19 cellular contexts compared by ENCODE assay signal in genomic region chr11:61349189-61349751, GRCh38. TPM values are rescaled to one million over a fixed set of nuclear protein-coding genes. Genes with fewer than 3 reads are reported as not detected.
DNase-seq lines count a peak whose midpoint lies in the region; ATAC-seq, FAIRE-seq and TF ChIP-seq lines count a peak whose summit lies in the region.
"Had no signal": no experiment of that assay in that cellular context is flagged by ENCODE, and none has a peak within 500 bp of the region (broad histone marks: within the 10 kb centered on the region; RNA-seq: fewer than 3 reads in every experiment).

No MANE protein-coding gene starts in this region.

- peaks cover 3% of the 10 kb centered on the region for H3K9me1 ChIP-seq in K562 (ENCODE audit: control insufficient read depth, insufficient read depth, low read length)

- 77% methylated on average over 12 of the region's 12 CpGs for WGBS in K562 (ENCODE audit: insufficient coverage, low coverage, missing lambda C conversion rate)
- WGBS in SK-N-SH (ENCODE audit: low lambda C conversion rate) = 98% methylated on average over 7 of the region's 12 CpGs

- TF ChIP-seq RAD21 in K562 (CRISPR knock-in tag; conservative IDR thresholded peaks at IDR 0.05 in 1 of 2, IDR thresholded peaks at IDR 0.05 in 1 of 2) (no peak), SK-N-SH (IDR thresholded peaks at IDR 0.05; ENCODE audit: low read length) (no peak)

- H3K9ac ChIP-seq in K562 (ENCODE audit: insufficient read depth in 1 of 2, low read depth in 2 of 2, low read length in 2 of 2) (peak overlapping the region in 1 of 2 experiments; percentile 2; a peak in 2 of 4 replicates), neural progenitor cell (no peak overlapping the region), SK-N-SH (no peak overlapping the region)

- peaks cover 7% of the 10 kb centered on the region for H3K36me3 Mint-ChIP-seq in neural progenitor cell
- H3K36me3 Mint-ChIP-seq in activated CD4-positive, alpha-beta memory T cell treated with anti-CD3 and anti-CD28 coated beads, Interleukin-2, amount 10 ng/mL, durations not matched to agents 7 days and 5 days (ENCODE audit: low read depth) = peaks cover 24% of the 10 kb centered on the region

- TF ChIP-seq CTCF in K562 (IDR thresholded peaks at IDR 0.05 in 2 of 3, conservative IDR thresholded peaks at IDR 0.05 in 1 of 3; ENCODE audit: insufficient read depth in 2 of 3, low read depth in 1 of 3, low read length in 3 of 3) (no peak), neural progenitor cell (IDR thresholded peaks at IDR 0.05) (no peak), SK-N-SH (IDR thresholded peaks at IDR 0.05) (no peak)

- H3K9me2 ChIP-seq in SK-N-SH = no peaks in the 10 kb centered on the region

- ATAC-seq in K562 (no peak), GM21515 (IDR thresholded peaks at IDR 0.05; ENCODE audit: unreplicated experiment) (no peak), GM19397 (IDR thresholded peaks at IDR 0.05; ENCODE audit: unreplicated experiment) (no peak)
- ATAC-seq: A549, SK-N-SH treated with all-trans-retinoic acid at 6 μM for 48 hours had no signal

- CTCF ChIA-PET in K562 (lab: Yijun Ruan, JAX; ENCODE audit: low intra/inter-chr PET ratio) = interaction anchor here (0.6 kb wide), 1 partner anchor 114 kb away, joined by 5 read pairs; no protein-coding TSS in a partner anchor
- CTCF ChIA-PET in activated CD4-positive, alpha-beta memory T cell treated with anti-CD3 and anti-CD28 coated beads, Interleukin-2, amount 10 ng/mL, durations not matched to agents 7 days and 5 days (lab: Charles Lee) = interaction anchor here (1.3 to 4.3 kb wide), 3 partner anchors 11 to 13 kb away, joined by 3 to 22 read pairs (median 8); no protein-coding TSS in a partner anchor
- CTCF ChIA-PET in SK-N-SH (lab: Yijun Ruan, JAX) = interaction anchor here (1.5 to 2.8 kb wide), 3 partner anchors 13 to 86 kb away, joined by 4 to 20 read pairs (median 8); no protein-coding TSS in a partner anchor

- no peak for FAIRE-seq in K562 (lab: Jason Lieb, UNC)
- FAIRE-seq: A549 had no signal

- intact Hi-C loops in K562 (cut with micrococcal nuclease) = no loop called here

- H2AFZ ChIP-seq in ACC112 (ENCODE audit: low read length, unreplicated experiment) (no peak overlapping the region), K562 (ENCODE audit: low read depth, low read length) (no peak overlapping the region), neural progenitor cell (replicated peaks) (no peak overlapping the region), SK-N-SH (ENCODE audit: low read depth) (no peak overlapping the region)

- H3K9me3 Mint-ChIP-seq in neural progenitor cell = no peaks in the 10 kb centered on the region
- H3K9me3 Mint-ChIP-seq in activated CD4-positive, alpha-beta memory T cell treated with anti-CD3 and anti-CD28 coated beads, Interleukin-2, amount 10 ng/mL, durations not matched to agents 7 days and 5 days = no peaks in the 10 kb centered on the region

- in situ Hi-C loops in K562 (cut with MboI) = no loop called here

- DNase-seq in NCI-H2196 (lab: John Stamatoyannopoulos, UW; ENCODE audit: unreplicated experiment) (peak; percentile 30), K562 (ENCODE audit: extremely low read depth in 1 of 4, low spot score in 3 of 4) (no peak), neural progenitor cell (ENCODE audit: low spot score) (no peak), SK-N-SH (no peak)
- DNase-seq in activated CD4-positive, alpha-beta memory T cell treated with anti-CD3 and anti-CD28 coated beads, Interleukin-2, amount 10 ng/mL, durations not matched to agents 7 days and 5 days = no peak
- DNase-seq: COR-L47, GF-D8, IMR-90, Kasumi-1, NCI-H1417 treated with DMSO at 0.1 percent for 48 hours, NCI-H1930, NCI-H2171, NCI-H774, SHP77 had no signal

- no TSS peak for BruUV-seq in K562 (replicated peaks; lab: Mats Ljungman, UMichigan)

- no peak overlapping the region for H3K4me3 ChIP-seq in ACC112 (ENCODE audit: low read depth, low read length)
- no peak overlapping the region for H3K4me3 ChIP-seq in K562
- no peak overlapping the region for H3K4me3 ChIP-seq in neural progenitor cell
- H3K4me3 ChIP-seq in SK-N-SH (ENCODE audit: low read depth in 2 of 2, low read length in 1 of 2) = no peak overlapping the region
- H3K4me3 ChIP-seq: A549 had no signal

- H3F3A ChIP-seq in neural progenitor cell (ENCODE audit: low read depth) (no peaks in the 10 kb centered on the region), SK-N-SH (replicated peaks; ENCODE audit: insufficient read depth) (no peaks in the 10 kb centered on the region)

- POLR2A ChIA-PET in K562 (lab: Yijun Ruan, JAX) = interaction anchor here (0.6 to 3.9 kb wide), 10 partner anchors 8 to 567 kb away, joined by 3 to 36 read pairs (median 4); partner anchors contain the start of genes CYB561A3, DDB1, TKFC and TMEM138
- POLR2A ChIA-PET in activated CD4-positive, alpha-beta memory T cell treated with anti-CD3 and anti-CD28 coated beads, Interleukin-2, amount 10 ng/mL, durations not matched to agents 7 days and 5 days (lab: Charles Lee) = interaction anchor here (1.0 to 3.6 kb wide), 3 partner anchors 12 to 49 kb away, joined by 3 to 30 read pairs (median 7); partner anchors contain the start of genes CYB561A3 and TMEM138
- POLR2A ChIA-PET in SK-N-SH (lab: Yijun Ruan, JAX) = interaction anchor here (1.7 to 2.6 kb wide), 2 partner anchors 13 kb away, joined by 4 to 16 read pairs; partner anchors contain the start of genes CYB561A3 and TMEM138

- H3K4me1 ChIP-seq in ACC112 (ENCODE audit: control insufficient read depth, insufficient read depth, low read length, unreplicated experiment) = peaks cover 12% of the 10 kb centered on the region
- H3K4me1 ChIP-seq in K562 (replicated peaks in 1 of 2; ENCODE audit: control insufficient read depth in 2 of 2, insufficient read depth in 2 of 2, low read length in 2 of 2) = peaks cover 27 to 46% of the 10 kb centered on the region in 2 experiments
- H3K4me1 ChIP-seq in neural progenitor cell = no peaks in the 10 kb centered on the region
- H3K4me1 ChIP-seq in SK-N-SH (ENCODE audit: control insufficient read depth in 1 of 2, insufficient read depth in 2 of 2, low read depth in 1 of 2, low read length in 1 of 2) = peaks cover 0 to 29% of the 10 kb centered on the region in 2 experiments; a peak in 1 of 4 replicates
- H3K4me1 ChIP-seq: A549 had no signal

- H3K27me3 ChIP-seq in ACC112 (ENCODE audit: insufficient read depth, low read length) = no peaks in the 10 kb centered on the region
- H3K27me3 ChIP-seq in K562 (ENCODE audit: control insufficient read depth in 2 of 2, insufficient read depth in 2 of 2, low read length in 2 of 2) = no peaks in the 10 kb centered on the region
- no peaks in the 10 kb centered on the region for H3K27me3 ChIP-seq in neural progenitor cell
- H3K27me3 ChIP-seq in SK-N-SH (ENCODE audit: insufficient read depth) = no peaks in the 10 kb centered on the region

- no peaks in the 10 kb centered on the region for H3K9me3 ChIP-seq in K562 (replicated peaks; ENCODE audit: control insufficient read depth, insufficient read depth, low read depth, low read length)
- no peaks in the 10 kb centered on the region for H3K9me3 ChIP-seq in neural progenitor cell (ENCODE audit: low read depth)
- no peaks in the 10 kb centered on the region for H3K9me3 ChIP-seq in SK-N-SH
- H3K9me3 ChIP-seq: A549 had no signal

- no peaks in the 10 kb centered on the region for H3K36me3 ChIP-seq in ACC112 (ENCODE audit: insufficient read depth, low read length)
- peaks cover 82% of the 10 kb centered on the region; the same call in 2 of the 3 replicates for H3K36me3 ChIP-seq in K562 (ENCODE audit: control insufficient read depth, insufficient read depth, low read length)
- no peaks in the 10 kb centered on the region for H3K36me3 ChIP-seq in neural progenitor cell
- H3K36me3 ChIP-seq in SK-N-SH (replicated peaks in 1 of 2; ENCODE audit: control insufficient read depth in 1 of 2, insufficient read depth in 2 of 2, low read length in 1 of 2) = peaks cover 0 to 43% of the 10 kb centered on the region in 2 experiments

- TF ChIP-seq POLR2A in K562 (conservative IDR thresholded peaks at IDR 0.05) = no peak

- H3K4me2 ChIP-seq in K562 (ENCODE audit: insufficient read depth, low read length) (no peak overlapping the region), neural progenitor cell (no peak overlapping the region), SK-N-SH (no peak overlapping the region)
- H3K4me2 ChIP-seq: A549 had no signal

- TF ChIP-seq EP300 in K562 (IDR thresholded peaks at IDR 0.05; ENCODE audit: low read length) = no peak
- TF ChIP-seq EP300 in SK-N-SH (IDR thresholded peaks at IDR 0.05; ENCODE audit: borderline replicate concordance in 1 of 2, low read depth in 1 of 2, low read length in 1 of 2) = no peak

- H3K27ac Mint-ChIP-seq in neural progenitor cell = no peak overlapping the region
- no peak overlapping the region for H3K27ac Mint-ChIP-seq in activated CD4-positive, alpha-beta memory T cell treated with anti-CD3 and anti-CD28 coated beads, Interleukin-2, amount 10 ng/mL, durations not matched to agents 7 days and 5 days

- H3K27me3 Mint-ChIP-seq in neural progenitor cell (ENCODE audit: insufficient read depth, low read depth) = peaks cover 3% of the 10 kb centered on the region
- H3K27me3 Mint-ChIP-seq in activated CD4-positive, alpha-beta memory T cell treated with anti-CD3 and anti-CD28 coated beads, Interleukin-2, amount 10 ng/mL, durations not matched to agents 7 days and 5 days = no peaks in the 10 kb centered on the region

- H3K4me3 Mint-ChIP-seq in neural progenitor cell = peak overlapping the region; percentile 18
- no peak overlapping the region for H3K4me3 Mint-ChIP-seq in activated CD4-positive, alpha-beta memory T cell treated with anti-CD3 and anti-CD28 coated beads, Interleukin-2, amount 10 ng/mL, durations not matched to agents 7 days and 5 days

- no peaks in the 10 kb centered on the region for H3K79me2 ChIP-seq in ACC112 (ENCODE audit: control insufficient read depth, insufficient read depth, low read length, unreplicated experiment)
- no peaks in the 10 kb centered on the region for H3K79me2 ChIP-seq in K562 (ENCODE audit: control insufficient read depth, insufficient read depth, low read length)
- H3K79me2 ChIP-seq in neural progenitor cell (ENCODE audit: low read depth) = no peaks in the 10 kb centered on the region
- no peaks in the 10 kb centered on the region for H3K79me2 ChIP-seq in SK-N-SH (ENCODE audit: insufficient read depth)

- no peaks in the 10 kb centered on the region for H4K20me1 ChIP-seq in K562 (replicated peaks; ENCODE audit: control insufficient read depth, insufficient read depth, low read length)
- no peaks in the 10 kb centered on the region for H4K20me1 ChIP-seq in neural progenitor cell (ENCODE audit: low read depth)
- H4K20me1 ChIP-seq in SK-N-SH (ENCODE audit: insufficient read depth) = no peaks in the 10 kb centered on the region

- H3K4me1 Mint-ChIP-seq in neural progenitor cell = no peaks in the 10 kb centered on the region
- H3K4me1 Mint-ChIP-seq in activated CD4-positive, alpha-beta memory T cell treated with anti-CD3 and anti-CD28 coated beads, Interleukin-2, amount 10 ng/mL, durations not matched to agents 7 days and 5 days = peaks cover 2% of the 10 kb centered on the region

- peak overlapping the region; percentile 66; the same call in 1 of the 2 replicates for H3K27ac ChIP-seq in ACC112 (ENCODE audit: low read depth, low read length)
- H3K27ac ChIP-seq in K562 (ENCODE audit: extremely low read depth, low read depth, low read length) = no peak overlapping the region; the same call in 2 of the 3 replicates
- H3K27ac ChIP-seq in neural progenitor cell = no peak overlapping the region
- H3K27ac ChIP-seq in SK-N-SH (ENCODE audit: low read depth in 2 of 2, low read length in 1 of 2) = peak overlapping the region in 1 of 2 experiments; percentile 13; a peak in 1 of 4 replicates
- H3K27ac ChIP-seq: A549 had no signal

RNA-seq across cellular contexts. Expression of gene CYB561A3, which starts 12.4 kb away (rescaled TPM):
- total RNA-seq in K562 (2011; cell fraction: chromatin; rRNA removed; ENCODE audit: low replicate concordance) = 84.8 and 201 TPM in 2 replicates
- total RNA-seq in K562 (2011; cell fraction: nucleolus; rRNA removed) = 195 and 226 TPM in 2 replicates
- 160 and 163 TPM in 2 replicates for total RNA-seq in K562 (2011; cell fraction: nucleoplasm; rRNA removed)
- total RNA-seq in K562 (2014; rRNA removed) (29.2 and 42.5 TPM in 2 replicates), K562 (2014; rRNA removed; fragmentation: Illumina TruSeq; extraction: Trizol) (24.9 and 30.4 TPM in 2 replicates), K562 (2015; rRNA removed; fragmentation: Illumina TruSeq; extraction: Trizol) (36.9 and 37.6 TPM in 2 replicates), K562 (2021) (59.9 and 70.2 TPM in 2 replicates), neural progenitor cell (ENCODE audit: low replicate concordance) (12.1 and 18.2 TPM in 2 replicates)
- polyA plus RNA-seq in K562 (2011; rRNA removed) (37.9 and 56.1 TPM in 2 replicates), K562 (2014; fragmentation: Illumina TruSeq; extraction: Trizol) (70.2 and 78.9 TPM in 2 replicates), K562 (2014; fragmentation: Nextera tagmentation; extraction: Ambion mirVana) (10 to 100 TPM; 30.1 to 44.3 TPM), K562 (2014; rRNA removed) (43.0 and 46.7 TPM in 2 replicates), SK-N-SH (2012; rRNA removed) (70.0 and 76.4 TPM in 2 replicates)
- 82.7 and 149 TPM in 2 replicates for polyA plus RNA-seq in K562 (2011; cell fraction: cytosol; rRNA removed)
- 86.4 and 134 TPM in 2 replicates for polyA plus RNA-seq in K562 (2011; cell fraction: nucleus; rRNA removed)
- 57.1 and 64.6 TPM in 2 replicates for polyA plus RNA-seq in K562 (2012)
- 41.6 and 59.3 TPM in 2 replicates for polyA minus RNA-seq in K562 (2011; rRNA and poly(A)+ RNA removed)
- polyA minus RNA-seq in K562 (2011; cell fraction: cytosol; rRNA and poly(A)+ RNA removed) = 30.1 and 37.2 TPM in 2 replicates
- 16.8 and 17.4 TPM in 2 replicates for polyA minus RNA-seq in K562 (2011; cell fraction: nucleus; rRNA and poly(A)+ RNA removed)
- total RNA-seq in activated CD4-positive, alpha-beta memory T cell treated with anti-CD3 and anti-CD28 coated beads, Interleukin-2, amount 10 ng/mL, durations not matched to agents 7 days and 5 days = 10 to 100 TPM; 36.0 to 38.6 TPM
- 36.7 and 53.0 TPM in 2 replicates for polyA plus RNA-seq in SK-N-SH (2012; cell fraction: cytosol; rRNA removed)
- 104 and 111 TPM in 2 replicates for polyA plus RNA-seq in SK-N-SH (2012; cell fraction: nucleus; rRNA removed)

RNA-seq across cellular contexts. Expression of gene TMEM138, which starts 12.9 kb away (rescaled TPM):
- 261 and 425 TPM in 2 replicates for total RNA-seq in K562 (2011; cell fraction: chromatin; rRNA removed; ENCODE audit: low replicate concordance)
- total RNA-seq in K562 (2011; cell fraction: nucleolus; rRNA removed) = 218 and 247 TPM in 2 replicates
- 293 and 351 TPM in 2 replicates for total RNA-seq in K562 (2011; cell fraction: nucleoplasm; rRNA removed)
- total RNA-seq in K562 (2014; rRNA removed) (23.2 and 26.4 TPM in 2 replicates), K562 (2014; rRNA removed; fragmentation: Illumina TruSeq; extraction: Trizol) (55.8 and 58.0 TPM in 2 replicates), K562 (2015; rRNA removed; fragmentation: Illumina TruSeq; extraction: Trizol) (63.1 and 63.3 TPM in 2 replicates), K562 (2021) (56.2 and 70.1 TPM in 2 replicates), neural progenitor cell (ENCODE audit: low replicate concordance) (30.7 and 37.6 TPM in 2 replicates)
- polyA plus RNA-seq in K562 (2011; rRNA removed) (150 and 168 TPM in 2 replicates), K562 (2014; fragmentation: Illumina TruSeq; extraction: Trizol) (102 and 109 TPM in 2 replicates), K562 (2014; fragmentation: Nextera tagmentation; extraction: Ambion mirVana) (100 to 1,000 TPM; 127 to 146 TPM), K562 (2014; rRNA removed) (62.7 and 86.7 TPM in 2 replicates), SK-N-SH (2012; rRNA removed) (82.2 and 129 TPM in 2 replicates)
- polyA plus RNA-seq in K562 (2011; cell fraction: cytosol; rRNA removed) = 109 and 130 TPM in 2 replicates
- 205 and 226 TPM in 2 replicates for polyA plus RNA-seq in K562 (2011; cell fraction: nucleus; rRNA removed)
- 42.4 and 48.0 TPM in 2 replicates for polyA plus RNA-seq in K562 (2012)
- polyA minus RNA-seq in K562 (2011; rRNA and poly(A)+ RNA removed) = 81.9 and 101 TPM in 2 replicates
- 14.3 and 21.3 TPM in 2 replicates for polyA minus RNA-seq in K562 (2011; cell fraction: cytosol; rRNA and poly(A)+ RNA removed)
- polyA minus RNA-seq in K562 (2011; cell fraction: nucleus; rRNA and poly(A)+ RNA removed) = 59.1 and 81.3 TPM in 2 replicates
- total RNA-seq in activated CD4-positive, alpha-beta memory T cell treated with anti-CD3 and anti-CD28 coated beads, Interleukin-2, amount 10 ng/mL, durations not matched to agents 7 days and 5 days = 10 to 100 TPM; 45.5 to 50.0 TPM
- polyA plus RNA-seq in SK-N-SH (2012; cell fraction: cytosol; rRNA removed) = 85.3 and 88.5 TPM in 2 replicates
- polyA plus RNA-seq in SK-N-SH (2012; cell fraction: nucleus; rRNA removed) = 126 and 177 TPM in 2 replicates

RNA-seq across cellular contexts. Expression of gene TKFC, which starts 16.2 kb away (rescaled TPM):
- 149 and 318 TPM in 2 replicates for total RNA-seq in K562 (2011; cell fraction: chromatin; rRNA removed; ENCODE audit: low replicate concordance)
- 164 and 169 TPM in 2 replicates for total RNA-seq in K562 (2011; cell fraction: nucleolus; rRNA removed)
- total RNA-seq in K562 (2011; cell fraction: nucleoplasm; rRNA removed) = 118 and 132 TPM in 2 replicates
- total RNA-seq in K562 (2014; rRNA removed) (28.5 and 35.2 TPM in 2 replicates), K562 (2014; rRNA removed; fragmentation: Illumina TruSeq; extraction: Trizol) (12.0 and 13.9 TPM in 2 replicates), K562 (2015; rRNA removed; fragmentation: Illumina TruSeq; extraction: Trizol) (19.3 and 21.7 TPM in 2 replicates), K562 (2021) (53.6 and 61.7 TPM in 2 replicates), neural progenitor cell (ENCODE audit: low replicate concordance) (27.3 and 79.3 TPM in 2 replicates)
- polyA plus RNA-seq in K562 (2011; rRNA removed) (30.8 and 58.0 TPM in 2 replicates), K562 (2014; fragmentation: Illumina TruSeq; extraction: Trizol) (34.0 and 36.6 TPM in 2 replicates), K562 (2014; fragmentation: Nextera tagmentation; extraction: Ambion mirVana) (1 to 10 TPM; 2.0 to 2.3 TPM), K562 (2014; rRNA removed) (45.6 and 52.6 TPM in 2 replicates), SK-N-SH (2012; rRNA removed) (71.0 and 72.0 TPM in 2 replicates)
- 40.7 and 63.4 TPM in 2 replicates for polyA plus RNA-seq in K562 (2011; cell fraction: cytosol; rRNA removed)
- 222 and 275 TPM in 2 replicates for polyA plus RNA-seq in K562 (2011; cell fraction: nucleus; rRNA removed)
- 43.1 and 60.5 TPM in 2 replicates for polyA plus RNA-seq in K562 (2012)
- polyA minus RNA-seq in K562 (2011; rRNA and poly(A)+ RNA removed) = 25.9 and 30.8 TPM in 2 replicates
- 27.2 and 40.0 TPM in 2 replicates for polyA minus RNA-seq in K562 (2011; cell fraction: cytosol; rRNA and poly(A)+ RNA removed)
- 62.5 and 67.2 TPM in 2 replicates for polyA minus RNA-seq in K562 (2011; cell fraction: nucleus; rRNA and poly(A)+ RNA removed)
- 10 to 100 TPM; 49.6 to 51.5 TPM for total RNA-seq in activated CD4-positive, alpha-beta memory T cell treated with anti-CD3 and anti-CD28 coated beads, Interleukin-2, amount 10 ng/mL, durations not matched to agents 7 days and 5 days
- 20.5 and 34.1 TPM in 2 replicates for polyA plus RNA-seq in SK-N-SH (2012; cell fraction: cytosol; rRNA removed)
- polyA plus RNA-seq in SK-N-SH (2012; cell fraction: nucleus; rRNA removed) = 253 and 263 TPM in 2 replicates

RNA-seq across cellular contexts. Expression of gene DDB1, which starts 16.4 kb away (rescaled TPM):
- 556 and 576 TPM in 2 replicates for total RNA-seq in K562 (2011; cell fraction: chromatin; rRNA removed; ENCODE audit: low replicate concordance)
- total RNA-seq in K562 (2011; cell fraction: nucleolus; rRNA removed) = 305 and 316 TPM in 2 replicates
- total RNA-seq in K562 (2011; cell fraction: nucleoplasm; rRNA removed) = 405 and 524 TPM in 2 replicates
- total RNA-seq in K562 (2014; rRNA removed) (273 and 325 TPM in 2 replicates), K562 (2014; rRNA removed; fragmentation: Illumina TruSeq; extraction: Trizol) (237 and 239 TPM in 2 replicates), K562 (2015; rRNA removed; fragmentation: Illumina TruSeq; extraction: Trizol) (250 and 251 TPM in 2 replicates), K562 (2021) (307 and 322 TPM in 2 replicates), neural progenitor cell (ENCODE audit: low replicate concordance) (275 and 314 TPM in 2 replicates)
- polyA plus RNA-seq in K562 (2011; rRNA removed) (290 and 343 TPM in 2 replicates), K562 (2014; fragmentation: Illumina TruSeq; extraction: Trizol) (259 and 266 TPM in 2 replicates), K562 (2014; fragmentation: Nextera tagmentation; extraction: Ambion mirVana) (100 to 1,000 TPM; 172 to 361 TPM), K562 (2014; rRNA removed) (201 and 224 TPM in 2 replicates), SK-N-SH (2012; rRNA removed) (170 and 224 TPM in 2 replicates)
- polyA plus RNA-seq in K562 (2011; cell fraction: cytosol; rRNA removed) = 317 and 331 TPM in 2 replicates
- 256 and 322 TPM in 2 replicates for polyA plus RNA-seq in K562 (2011; cell fraction: nucleus; rRNA removed)
- 149 and 169 TPM in 2 replicates for polyA plus RNA-seq in K562 (2012)
- 588 and 731 TPM in 2 replicates for polyA minus RNA-seq in K562 (2011; rRNA and poly(A)+ RNA removed)
- polyA minus RNA-seq in K562 (2011; cell fraction: cytosol; rRNA and poly(A)+ RNA removed) = 325 and 351 TPM in 2 replicates
- polyA minus RNA-seq in K562 (2011; cell fraction: nucleus; rRNA and poly(A)+ RNA removed) = 120 and 182 TPM in 2 replicates
- 100 to 1,000 TPM; 166 to 174 TPM for total RNA-seq in activated CD4-positive, alpha-beta memory T cell treated with anti-CD3 and anti-CD28 coated beads, Interleukin-2, amount 10 ng/mL, durations not matched to agents 7 days and 5 days
- polyA plus RNA-seq in SK-N-SH (2012; cell fraction: cytosol; rRNA removed) = 165 and 169 TPM in 2 replicates
- 146 and 236 TPM in 2 replicates for polyA plus RNA-seq in SK-N-SH (2012; cell fraction: nucleus; rRNA removed)

RNA-seq across cellular contexts. Expression of gene TMEM216, which starts 43.1 kb away (rescaled TPM):
- total RNA-seq in K562 (2011; cell fraction: chromatin; rRNA removed; ENCODE audit: low replicate concordance) = 14.6 and 18.4 TPM in 2 replicates
- 11.8 and 15.0 TPM in 2 replicates for total RNA-seq in K562 (2011; cell fraction: nucleolus; rRNA removed)
- total RNA-seq in K562 (2011; cell fraction: nucleoplasm; rRNA removed) = 17.7 and 22.4 TPM in 2 replicates
- total RNA-seq in K562 (2014; rRNA removed) (4.9 and 7.1 TPM in 2 replicates), K562 (2014; rRNA removed; fragmentation: Illumina TruSeq; extraction: Trizol) (7.0 and 8.2 TPM in 2 replicates), K562 (2015; rRNA removed; fragmentation: Illumina TruSeq; extraction: Trizol) (8.0 and 8.3 TPM in 2 replicates), K562 (2021) (6.0 and 6.4 TPM in 2 replicates), neural progenitor cell (ENCODE audit: low replicate concordance) (32.0 and 37.8 TPM in 2 replicates)
- polyA plus RNA-seq in K562 (2011; rRNA removed) (22.1 and 22.5 TPM in 2 replicates), K562 (2014; fragmentation: Illumina TruSeq; extraction: Trizol) (11.8 and 12.4 TPM in 2 replicates), K562 (2014; fragmentation: Nextera tagmentation; extraction: Ambion mirVana) (10 to 100 TPM; 22.9 to 25.2 TPM), K562 (2014; rRNA removed) (8.8 and 11.3 TPM in 2 replicates), SK-N-SH (2012; rRNA removed) (16.8 and 20.6 TPM in 2 replicates)
- 26.0 and 28.2 TPM in 2 replicates for polyA plus RNA-seq in K562 (2011; cell fraction: cytosol; rRNA removed)
- 13.0 and 15.5 TPM in 2 replicates for polyA plus RNA-seq in K562 (2011; cell fraction: nucleus; rRNA removed)
- polyA plus RNA-seq in K562 (2012) = 7.9 and 11.7 TPM in 2 replicates
- polyA minus RNA-seq in K562 (2011; rRNA and poly(A)+ RNA removed) = 11.6 and 12.4 TPM in 2 replicates
- polyA minus RNA-seq in K562 (2011; cell fraction: cytosol; rRNA and poly(A)+ RNA removed) = 3.5 and 4.0 TPM in 2 replicates
- polyA minus RNA-seq in K562 (2011; cell fraction: nucleus; rRNA and poly(A)+ RNA removed) = 3.4 and 4.0 TPM in 2 replicates
- total RNA-seq in activated CD4-positive, alpha-beta memory T cell treated with anti-CD3 and anti-CD28 coated beads, Interleukin-2, amount 10 ng/mL, durations not matched to agents 7 days and 5 days = 1 to 10 TPM; 7.6 to 9.3 TPM
- polyA plus RNA-seq in SK-N-SH (2012; cell fraction: cytosol; rRNA removed) = 16.1 and 18.2 TPM in 2 replicates
- polyA plus RNA-seq in SK-N-SH (2012; cell fraction: nucleus; rRNA removed) = 10.8 and 11.9 TPM in 2 replicates
